9 cellular contexts compared by ENCODE assay signal in the genomic region with DNA sequence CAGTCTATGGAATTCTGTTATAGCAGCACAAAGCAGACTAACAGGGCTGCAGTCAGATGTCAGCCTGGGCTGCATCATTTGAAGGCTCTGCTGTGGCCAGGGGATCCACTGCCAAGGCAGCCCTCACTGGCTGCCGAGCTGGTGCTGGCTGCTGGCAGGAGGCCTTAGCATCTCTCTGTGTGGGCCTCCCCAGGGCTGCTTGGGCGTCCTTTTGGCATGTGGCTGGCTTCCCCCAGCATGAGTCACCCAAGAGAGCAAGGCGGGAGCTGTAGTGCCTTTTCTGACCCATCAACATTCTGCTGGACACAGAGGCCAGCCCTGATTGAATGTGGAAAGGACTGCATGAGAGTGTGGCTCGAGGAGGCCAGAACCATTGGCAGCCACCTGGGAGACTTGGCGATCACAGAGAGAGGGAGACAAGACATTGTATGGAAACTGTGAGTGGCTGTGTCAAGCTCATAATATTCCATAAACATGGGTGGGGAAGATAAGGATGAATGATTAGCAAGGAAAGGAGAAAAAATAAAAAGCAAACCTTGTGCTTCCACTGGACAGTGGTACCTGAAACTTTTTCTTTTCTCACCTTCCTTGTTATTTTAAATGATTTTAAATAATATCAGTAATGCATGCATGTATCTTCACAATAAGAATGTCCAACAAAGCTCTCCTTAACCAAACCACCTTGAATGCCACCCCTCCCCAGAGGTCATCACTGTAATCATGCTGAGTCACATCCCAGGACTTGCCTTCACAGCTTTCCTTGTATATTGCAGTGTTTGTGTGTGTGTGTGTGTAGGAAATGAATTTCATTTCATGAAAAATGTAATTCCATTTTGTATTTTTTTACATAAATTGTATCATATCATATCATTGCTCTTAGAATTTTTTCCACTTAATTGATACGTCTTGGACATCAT. TPM values are rescaled to one million over a fixed set of nuclear protein-coding genes. Genes with fewer than 3 reads are reported as not detected.
DNase-seq lines count a peak whose midpoint lies in the region; ATAC-seq, FAIRE-seq and TF ChIP-seq lines count a peak whose summit lies in the region.
"Had no signal": no experiment of that assay in that cellular context is flagged by ENCODE, and none has a peak within 500 bp of the region (broad histone marks: within the 10 kb centered on the region; RNA-seq: fewer than 3 reads in every experiment).

No MANE protein-coding gene starts in this region.

- H3K27me3 ChIP-seq in upper lobe of left lung = no peaks in the 10 kb centered on the region

- DNase-seq in HTR-8/SVneo (ENCODE audit: insufficient read length, low spot score) (peak; percentile 83), caudate nucleus (lab: John Stamatoyannopoulos, UW) (peak in 56 of 61 donors; percentile 4 to 79 (median 56)), kidney glomerular epithelial cell (lab: John Stamatoyannopoulos, UW) (peak; percentile 71), upper lobe of left lung (peak in 1 of 2 donors; percentile 58), cortex of kidney (lab: John Stamatoyannopoulos, UW) (no peak), GM20000 (ENCODE audit: low spot score) (no peak)
- DNase-seq: activated T-cell treated with anti-CD3 and anti-CD28 coated beads, Interleukin-2, amount 50 U/mL, for 24 hours; NCI-H1930 had no signal

- H3K36me3 ChIP-seq in upper lobe of left lung = no peaks in the 10 kb centered on the region

- peak; percentile 74 for FAIRE-seq in HTR-8/SVneo (lab: Jason Lieb, UNC)

- H3K9me3 ChIP-seq in upper lobe of left lung = no peaks in the 10 kb centered on the region

- 41 to 61% methylated on average over 5 to 6 of the region's 6 CpGs for WGBS in upper lobe of left lung, 2 donors

- H3K4me1 ChIP-seq in upper lobe of left lung = no peaks in the 10 kb centered on the region

- TF ChIP-seq EP300 in upper lobe of left lung (IDR thresholded peaks at IDR 0.05) = no peak

- ATAC-seq in upper lobe of left lung (ENCODE audit: low FRiP score in 2 of 2) = peak; percentile 76 to 85
- ATAC-seq in HG03565 (IDR thresholded peaks at IDR 0.05; ENCODE audit: unreplicated experiment) = no peak

- TF ChIP-seq POLR2A in upper lobe of left lung (IDR thresholded peaks at IDR 0.05) = no peak

- no peak for TF ChIP-seq CTCF in upper lobe of left lung (IDR thresholded peaks at IDR 0.05)
- no peak for TF ChIP-seq CTCF in GM20000 (IDR thresholded peaks at IDR 0.05; ENCODE audit: extremely low read depth, missing control alignments)

- no peak overlapping the region for H3K4me3 ChIP-seq in upper lobe of left lung

- H3K27ac ChIP-seq in caudate nucleus (ENCODE audit: low read depth, low read length) (no peak overlapping the region), upper lobe of left lung (no peak overlapping the region)

RNA-seq across cellular contexts. Expression of gene VSX1, which starts 55.0 kb away (rescaled TPM):
- not detected for total RNA-seq in upper lobe of left lung

RNA-seq across cellular contexts. Expression of gene ENTPD6, which starts 58.6 kb away (rescaled TPM):
- 100 to 1,000 TPM in 2 of 6 donors, 10 to 100 TPM in 4; 53.7 to 170 (median 81.7) TPM for total RNA-seq in upper lobe of left lung

Comparison
In these comparisons a context has a peak if more than half of its experiments do, and no peak if none do; other contexts are left out.
1. DNase-seq: peak in HTR-8/SVneo (single experiment), caudate nucleus (56 of 61) and kidney glomerular epithelial cell (single experiment); none in cortex of kidney (single experiment) and GM20000 (single experiment).